ENCODE assay signal across 9 cellular contexts in the genomic region with DNA sequence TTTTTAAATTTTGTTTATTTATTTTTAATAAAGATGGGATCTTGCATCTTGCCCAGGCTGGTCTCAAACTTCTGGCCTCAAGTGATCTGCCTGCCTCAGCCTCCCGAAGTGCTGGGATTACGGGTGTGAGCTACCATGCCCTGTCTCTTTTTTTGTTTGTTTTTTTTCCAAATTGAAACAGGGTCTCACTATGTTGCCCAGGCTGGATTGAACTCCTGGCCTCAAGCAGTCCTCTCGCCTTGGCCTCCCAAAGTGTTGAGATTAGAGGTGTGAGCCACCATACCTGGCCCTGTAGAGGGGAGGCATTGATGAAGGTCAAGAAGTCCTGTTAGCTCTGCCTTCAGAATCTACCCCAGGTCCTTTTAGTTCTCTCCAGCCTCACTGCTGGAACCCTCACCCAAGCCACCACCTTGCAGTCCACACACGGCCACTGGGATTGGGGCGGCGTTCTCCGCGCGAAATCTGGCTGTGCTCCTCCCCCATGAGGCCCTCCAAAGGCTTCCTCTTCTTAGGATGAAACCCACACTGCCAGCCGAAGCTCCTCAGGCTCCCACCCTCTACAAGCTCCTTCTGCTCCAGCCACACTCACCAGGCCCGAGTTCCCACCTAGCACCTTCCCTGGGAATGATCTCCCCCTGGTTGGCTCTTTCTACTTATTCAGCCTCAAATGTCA. TPM values are rescaled to one million over a fixed set of nuclear protein-coding genes. Genes with fewer than 3 reads are reported as not detected.
DNase-seq lines count a peak whose midpoint lies in the region; ATAC-seq and TF ChIP-seq lines count a peak whose summit lies in the region.
"Had no signal": no experiment of that assay in that cellular context is flagged by ENCODE, and none has a peak within 500 bp of the region (broad histone marks: within the 10 kb centered on the region; RNA-seq: fewer than 3 reads in every experiment).

No MANE protein-coding gene starts in this region.

- CTCF ChIA-PET in RWPE1 (lab: Yijun Ruan, JAX), result no interaction called here

- peaks cover 36% of the 10 kb centered on the region for H3K4me1 ChIP-seq in foreskin keratinocyte

- no peak for TF ChIP-seq CTCF in C4-2B (conservative IDR thresholded peaks at IDR 0.05)
- no peak for TF ChIP-seq CTCF in RWPE1 (conservative IDR thresholded peaks at IDR 0.05; ENCODE audit: low read depth)
- TF ChIP-seq CTCF in foreskin keratinocyte (conservative IDR thresholded peaks at IDR 0.05), result no peak
- TF ChIP-seq CTCF in progenitor cell of endocrine pancreas (IDR thresholded peaks at IDR 0.05; ENCODE audit: unreplicated experiment), result no peak

- POLR2A ChIA-PET in RWPE1 (lab: Yijun Ruan, JAX; ENCODE audit: low non-redundant PET), result interaction anchor here (1.0 kb wide), 1 partner anchor 23 kb away, joined by 5 read pairs; no protein-coding TSS in a partner anchor

- H3K9me3 Mint-ChIP-seq in progenitor cell of endocrine pancreas (ENCODE audit: low read depth), result peaks cover 3% of the 10 kb centered on the region

- H3K27ac Mint-ChIP-seq in progenitor cell of endocrine pancreas, result peak overlapping the region; percentile 100

- peaks cover 76% of the 10 kb centered on the region for H3K4me1 Mint-ChIP-seq in progenitor cell of endocrine pancreas (ENCODE audit: low read depth)

- ATAC-seq in foreskin keratinocyte, result no peak
- ATAC-seq in GM18505 (IDR thresholded peaks at IDR 0.05; ENCODE audit: unreplicated experiment), result no peak

- H3K27me3 ChIP-seq in foreskin keratinocyte, result no peaks in the 10 kb centered on the region

- H3K27ac ChIP-seq in C4-2B (peak overlapping the region; percentile 92), RWPE1 (peak overlapping the region; percentile 100), foreskin keratinocyte (peak overlapping the region; percentile 100)

- DNase-seq in RWPE1 (ENCODE audit: low spot score), result no peak
- no peak for DNase-seq in foreskin keratinocyte
- no peak for DNase-seq in progenitor cell of endocrine pancreas (ENCODE audit: low spot score, unreplicated experiment)
- no peak for DNase-seq in NCI-H1930 (lab: John Stamatoyannopoulos, UW)
- DNase-seq in activated naive CD4-positive, alpha-beta T cell treated with Interleukin-2 at 50 U/mL for 16 hours, result no peak
- DNase-seq in SHP77 (lab: John Stamatoyannopoulos, UW), result no peak
- DNase-seq: NCI-H187 had no signal

- no peaks in the 10 kb centered on the region for H3K27me3 Mint-ChIP-seq in progenitor cell of endocrine pancreas

- H3K4me3 Mint-ChIP-seq in progenitor cell of endocrine pancreas (ENCODE audit: low read depth), result no peak overlapping the region

- no peak for TF ChIP-seq POLR2A in GM18505 (IDR thresholded peaks at IDR 0.05; ENCODE audit: borderline replicate concordance, extremely low read depth, insufficient read depth, insufficient read length)

- H3K36me3 Mint-ChIP-seq in progenitor cell of endocrine pancreas (ENCODE audit: insufficient read depth), result peaks cover 10% of the 10 kb centered on the region

RNA-seq across cellular contexts. Expression of a gene that starts 34.9 kb away (rescaled TPM):
- total RNA-seq in foreskin keratinocyte, result 499 and 534 TPM in 2 replicates
- polyA plus RNA-seq in foreskin keratinocyte, result 532 and 546 TPM in 2 replicates
- total RNA-seq in progenitor cell of endocrine pancreas, result 639 and 657 TPM in 2 replicates
